In the genomic region with DNA sequence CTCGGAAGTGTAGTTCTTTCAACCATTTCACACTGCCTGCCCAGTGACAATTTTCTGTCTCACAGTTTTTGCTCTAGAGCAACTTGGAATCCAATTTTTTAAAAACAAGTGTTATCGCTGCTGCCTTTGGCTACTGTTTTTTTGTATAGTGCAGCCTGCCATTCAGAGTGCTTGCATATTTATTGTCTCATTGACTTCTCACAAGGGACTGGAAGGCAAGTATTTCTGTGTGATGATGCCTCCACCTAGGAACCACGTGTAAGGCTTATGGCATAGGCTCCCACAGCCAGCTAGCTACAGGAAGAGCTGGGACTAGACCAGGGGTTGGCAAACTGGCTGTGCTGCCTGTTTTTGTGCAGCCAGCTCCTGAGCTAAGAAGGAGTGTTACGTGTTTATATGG, we compare ENCODE assay signal across 8 cellular contexts. TPM values are rescaled to one million over a fixed set of nuclear protein-coding genes. Genes with fewer than 3 reads are reported as not detected.
DNase-seq lines count a peak whose midpoint lies in the region; ATAC-seq and TF ChIP-seq lines count a peak whose summit lies in the region.

No MANE protein-coding gene starts in this region.

- H3K4me1 ChIP-seq in Peyer's patch (peaks cover 0 to 9% (median 0%) of the 10 kb centered on the region in 4 donors), endocrine pancreas (ENCODE audit: control insufficient read depth, insufficient read depth, low read length) (peaks cover 7% of the 10 kb centered on the region), neutrophil (ENCODE audit: control insufficient read depth in 1 of 2, insufficient read depth in 1 of 2, low read depth in 1 of 2, low read length in 1 of 2) (peaks cover 23 to 26% of the 10 kb centered on the region in 2 experiments)

- no peak for TF ChIP-seq CTCF in GM13976 (IDR thresholded peaks at IDR 0.05; ENCODE audit: borderline replicate concordance, control extremely low read depth, extremely low read depth, insufficient read depth, missing control alignments)
- no peak for TF ChIP-seq CTCF in Peyer's patch (IDR thresholded peaks at IDR 0.05)
- TF ChIP-seq CTCF in neutrophil (IDR thresholded peaks at IDR 0.05), result no peak

- ATAC-seq in GM18873 (IDR thresholded peaks at IDR 0.05; ENCODE audit: low FRiP score, unreplicated experiment), result no peak

- no peaks in the 10 kb centered on the region for H3K27me3 ChIP-seq in Peyer's patch
- no peaks in the 10 kb centered on the region for H3K27me3 ChIP-seq in endocrine pancreas (ENCODE audit: control insufficient read depth, insufficient read depth, low read length)
- no peaks in the 10 kb centered on the region for H3K27me3 ChIP-seq in neutrophil

- no peak overlapping the region for H3K9ac ChIP-seq in endocrine pancreas (ENCODE audit: control insufficient read depth, insufficient read depth, low read length)

- H3K27ac ChIP-seq in Peyer's patch, result no peak overlapping the region
- H3K27ac ChIP-seq in neutrophil, result no peak overlapping the region
- no peak overlapping the region for H3K27ac ChIP-seq in substantia nigra (ENCODE audit: low read depth, low read length, poor library complexity, severe bottlenecking)

- in situ Hi-C loops in GM13976 (cut with MboI; ENCODE audit: low sequenced_read_pairs, unreplicated experiment), result no loop called here

- no peak for TF ChIP-seq POLR2A in Peyer's patch (IDR thresholded peaks at IDR 0.05)

- H3K9me3 ChIP-seq in Peyer's patch (no peaks in the 10 kb centered on the region), endocrine pancreas (ENCODE audit: control insufficient read depth, low read length) (no peaks in the 10 kb centered on the region), neutrophil (no peaks in the 10 kb centered on the region)

- peak; percentile 25 to 27 for DNase-seq in AML-193 (lab: John Stamatoyannopoulos, UW)
- DNase-seq in GM13976 (ENCODE audit: low spot score), result peak; percentile 16
- DNase-seq in Peyer's patch, result no peak
- DNase-seq in substantia nigra (lab: John Stamatoyannopoulos, UW), result no peak
- DNase-seq in stimulated activated CD4-positive, alpha-beta T cell treated with anti-CD3 and anti-CD28 coated beads, Interleukin-1b, Interleukin-23, amount 100 ng/mL, for 48 hours, result no peak

- H3K36me3 ChIP-seq in Peyer's patch (peaks cover 0 to 3% (median 0%) of the 10 kb centered on the region in 3 donors), endocrine pancreas (ENCODE audit: control insufficient read depth, insufficient read depth, low read length) (no peaks in the 10 kb centered on the region), neutrophil (peaks cover 21% of the 10 kb centered on the region)

- H3K4me3 ChIP-seq in Peyer's patch (peak overlapping the region; percentile 58 to 92 (median 81)), endocrine pancreas (ENCODE audit: control insufficient read depth, insufficient read depth, low read length) (peak overlapping the region; percentile 62), neutrophil (ENCODE audit: low read depth in 1 of 2, low read length in 1 of 2) (peak overlapping the region; percentile 82 to 91)

RNA-seq across cellular contexts. Expression of gene PARPBP, which starts 0.9 kb away (rescaled TPM):
- total RNA-seq in Peyer's patch, result 1 to 10 TPM; 2.6 to 4.2 (median 3.5) TPM

RNA-seq across cellular contexts. Expression of gene NUP37, which starts 1.0 kb away (rescaled TPM):
- 10 to 100 TPM in 2 of 4 donors, 1 to 10 TPM in 2; 5.5 to 23.2 (median 12.6) TPM for total RNA-seq in Peyer's patch

RNA-seq across cellular contexts. Expression of gene WASHC3, which starts 59.1 kb away (rescaled TPM):
- 10 to 100 TPM; 35.7 to 80.9 (median 47.0) TPM for total RNA-seq in Peyer's patch

Comparison
In these comparisons a context has a peak if more than half of its experiments do, and no peak if none do; other contexts are left out.
1. DNase-seq: peak in AML-193 (2 of 2) and GM13976 (single experiment); none in Peyer's patch (0 of 3), substantia nigra (0 of 49) and stimulated activated CD4-positive, alpha-beta T cell treated with anti-CD3 and anti-CD28 coated beads, Interleukin-1b, Interleukin-23, amount 100 ng/mL, for 48 hours (single experiment).
2. Peak in every context shown above with its lines, with median percentiles within 50 percentile points of each other: H3K4me3 ChIP-seq.